ENCODE assay signal across 14 cellular contexts in the genomic region with DNA sequence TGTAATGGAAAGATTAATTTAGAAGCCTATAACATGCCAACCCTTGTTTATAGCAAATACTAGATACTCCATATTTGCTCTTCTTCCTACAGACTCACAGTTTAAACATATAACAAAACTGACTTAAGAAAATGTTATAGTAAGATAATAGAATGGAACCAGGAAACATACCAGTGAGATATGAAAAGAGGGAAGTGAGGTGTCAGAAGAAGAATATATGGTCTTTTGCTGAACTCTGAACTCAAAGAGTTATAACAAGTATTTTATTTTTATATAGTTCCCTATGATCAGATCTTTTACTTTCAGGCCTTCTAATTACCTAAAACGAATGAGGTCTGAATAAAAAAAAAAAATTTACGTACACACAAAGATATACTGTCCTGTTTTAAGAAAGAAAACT.
"Had no signal": no experiment of that assay in that cellular context is flagged by ENCODE, and none has a peak within 500 bp of the region (broad histone marks: within the 10 kb centered on the region; RNA-seq: fewer than 3 reads in every experiment).

No MANE protein-coding gene starts in this region.

- H3K27ac Mint-ChIP-seq: activated naive CD8-positive, alpha-beta T cell treated with anti-CD3 and anti-CD28 coated beads for 36 hours; dendritic cell treated with granulocyte-macrophage colony-stimulating factor and Interleukin-4, amounts not matched to agents 40 ng/mL and 50 ng/mL, for 4 days had no signal

- H3K9me3 Mint-ChIP-seq: activated naive CD8-positive, alpha-beta T cell treated with anti-CD3 and anti-CD28 coated beads for 36 hours; central memory CD8-positive, alpha-beta T cell; dendritic cell treated with granulocyte-macrophage colony-stimulating factor and Interleukin-4, amounts not matched to agents 40 ng/mL and 50 ng/mL, for 4 days; neural crest cell had no signal

- DNase-seq: activated CD4-positive, CD25-positive, alpha-beta regulatory T cell treated with anti-CD3 and anti-CD28 coated beads, Interleukin-2, amount 50 U/mL, for 72 hours; activated effector memory CD4-positive, alpha-beta T cell treated with Interleukin-2 at 50 U/mL for 16 hours; activated naive CD8-positive, alpha-beta T cell treated with anti-CD3 and anti-CD28 coated beads for 36 hours; brain microvascular endothelial cell; effector memory CD4-positive, alpha-beta T cell; foreskin melanocyte; left ventricle myocardium superior; mesendoderm; stimulated activated CD4-positive, alpha-beta T cell treated with anti-CD3 and anti-CD28 coated beads, Interleukin-12 subunit alpha, Interleukin-12 subunit beta, amount 100 ng/mL, for 4 hours; stimulated activated CD4-positive, alpha-beta T cell treated with anti-CD3 and anti-CD28 coated beads, Interleukin-2, amount 100 ng/mL, for 24 hours had no signal

- H3K27ac ChIP-seq: brain microvascular endothelial cell, thoracic aorta had no signal

- H3K27me3 ChIP-seq: brain microvascular endothelial cell had no signal

- H3K4me3 ChIP-seq: thoracic aorta had no signal

- H3K4me3 Mint-ChIP-seq: activated naive CD8-positive, alpha-beta T cell treated with anti-CD3 and anti-CD28 coated beads for 36 hours; central memory CD8-positive, alpha-beta T cell; dendritic cell treated with granulocyte-macrophage colony-stimulating factor and Interleukin-4, amounts not matched to agents 40 ng/mL and 50 ng/mL, for 4 days; neural crest cell had no signal

- H3K9me3 ChIP-seq: thoracic aorta had no signal

- H3K4me1 Mint-ChIP-seq: neural crest cell had no signal

- H3K27me3 Mint-ChIP-seq: activated naive CD8-positive, alpha-beta T cell treated with anti-CD3 and anti-CD28 coated beads for 36 hours; central memory CD8-positive, alpha-beta T cell; dendritic cell treated with granulocyte-macrophage colony-stimulating factor and Interleukin-4, amounts not matched to agents 40 ng/mL and 50 ng/mL, for 4 days had no signal

- ATAC-seq: left ventricle myocardium superior had no signal
